ENCODE assay signal across 8 cellular contexts in genomic region chr2:2613279-2614199, GRCh38.
A peak's percentile ranks its signal among the peaks of the same experiment; 100 is the strongest.
DNase-seq lines count a peak whose midpoint lies in the region; ATAC-seq and TF ChIP-seq lines count a peak whose summit lies in the region.

No MANE protein-coding gene starts in this region.

- peaks cover 8% of the 10 kb centered on the region for H3K9me3 Mint-ChIP-seq in chondrocyte (ENCODE audit: low read depth)

- DNase-seq in NCI-H2081 (lab: John Stamatoyannopoulos, UW), result peak; percentile 99 to 100
- peak; percentile 79 for DNase-seq in activated CD4-positive, alpha-beta T cell treated with anti-CD3 and anti-CD28 coated beads for 1 hour
- DNase-seq in chondrocyte (ENCODE audit: low spot score), result peak; percentile 97
- peak; percentile 92 for DNase-seq in kidney tubule cell (ENCODE audit: low spot score)
- DNase-seq in stimulated activated CD4-positive, alpha-beta T cell treated with anti-CD3 and anti-CD28 coated beads, Interleukin-15, amount 100 ng/mL, for 24 hours, result peak; percentile 92
- DNase-seq in OCI-M2 (lab: John Stamatoyannopoulos, UW; ENCODE audit: unreplicated experiment), result no peak

- H3K4me3 Mint-ChIP-seq in chondrocyte (ENCODE audit: unreplicated experiment), result peak overlapping the region; percentile 80

- H3K4me1 Mint-ChIP-seq in chondrocyte (ENCODE audit: low read depth), result peaks cover 11% of the 10 kb centered on the region

- peaks cover 6% of the 10 kb centered on the region for H3K36me3 Mint-ChIP-seq in chondrocyte (ENCODE audit: low read depth)

- H3K27me3 Mint-ChIP-seq in chondrocyte (ENCODE audit: low read depth), result peaks cover 18% of the 10 kb centered on the region

- TF ChIP-seq CTCF in chondrocyte (IDR thresholded peaks at IDR 0.05), result no peak

- ATAC-seq in GM18499 (IDR thresholded peaks at IDR 0.05; ENCODE audit: insufficient read depth, unreplicated experiment) (peak; percentile 99), HG02840 (IDR thresholded peaks at IDR 0.05; ENCODE audit: low FRiP score, unreplicated experiment) (peak; percentile 91)

- peak overlapping the region; percentile 94 for H3K27ac Mint-ChIP-seq in chondrocyte (ENCODE audit: unreplicated experiment)
